14 cellular contexts compared by ENCODE assay signal in genomic region chr11:20669833-20670684, GRCh38. TPM values are rescaled to one million over a fixed set of nuclear protein-coding genes. Genes with fewer than 3 reads are reported as not detected.
DNase-seq lines count a peak whose midpoint lies in the region; FAIRE-seq and TF ChIP-seq lines count a peak whose summit lies in the region.
"Had no signal": no experiment of that assay in that cellular context is flagged by ENCODE, and none has a peak within 500 bp of the region (broad histone marks: within the 10 kb centered on the region; RNA-seq: fewer than 3 reads in every experiment).

No MANE protein-coding gene starts in this region.

- no peaks in the 10 kb centered on the region for H3K79me2 ChIP-seq in trophoblast cell (ENCODE audit: control insufficient read depth, insufficient read depth, low read length, poor library complexity)

- H3K27ac Mint-ChIP-seq in glutamatergic neuron (ENCODE audit: unreplicated experiment): no peak overlapping the region

- H4K91ac ChIP-seq in trophoblast cell (ENCODE audit: low read depth, low read length): no peak overlapping the region

- peaks cover 1% of the 10 kb centered on the region for H3K9me3 Mint-ChIP-seq in glutamatergic neuron (ENCODE audit: unreplicated experiment)

- H3K27me3 Mint-ChIP-seq in glutamatergic neuron (ENCODE audit: unreplicated experiment): peaks cover 30% of the 10 kb centered on the region

- no peak overlapping the region for H3K9ac ChIP-seq in trophoblast cell (ENCODE audit: low read length)

- H3K27ac ChIP-seq in trophoblast cell (ENCODE audit: low read depth, low read length) (no peak overlapping the region), substantia nigra (ENCODE audit: low read depth, low read length, poor library complexity, severe bottlenecking) (no peak overlapping the region)
- H3K27ac ChIP-seq: lower lobe of right lung had no signal

- no peak overlapping the region for H2BK5ac ChIP-seq in trophoblast cell (ENCODE audit: low read depth, low read length, poor library complexity)

- no peaks in the 10 kb centered on the region for H3K36me3 ChIP-seq in trophoblast cell (ENCODE audit: control insufficient read depth in 1 of 2, insufficient read depth in 2 of 2, low read length in 2 of 2)
- H3K36me3 ChIP-seq: lower lobe of right lung, MG63 had no signal

- no peak overlapping the region for H3K14ac ChIP-seq in trophoblast cell (ENCODE audit: low read length)

- DNase-seq in GM20000 (ENCODE audit: low spot score) (peak; percentile 39), NCI-H2227 (lab: John Stamatoyannopoulos, UW; ENCODE audit: unreplicated experiment) (peak; percentile 42), glutamatergic neuron (peak; percentile 33), trophoblast cell (no peak), substantia nigra (lab: John Stamatoyannopoulos, UW) (no peak), GM19239 (ENCODE audit: insufficient read length, low spot score) (no peak), NCI-H2107 (lab: John Stamatoyannopoulos, UW) (no peak)
- DNase-seq: DND-41; lower lobe of right lung; MG63; NK-92 treated with Interleukin-12 subunit alpha and Interleukin-12 subunit beta, amount 100 ng/mL, for 24 hours; stimulated activated CD4-positive, alpha-beta T cell treated with anti-CD3 and anti-CD28 coated beads, Interleukin-12 subunit alpha, Interleukin-12 subunit beta, amount 100 ng/mL, for 4 hours had no signal

- no CpG with 5 or more reads among the region's 60 CpGs for WGBS in trophoblast cell (ENCODE audit: extremely low coverage, insufficient coverage, insufficient read length)

- no peak overlapping the region for H4K8ac ChIP-seq in trophoblast cell (ENCODE audit: low read depth, low read length)

- H3K4me1 ChIP-seq in trophoblast cell (ENCODE audit: control insufficient read depth in 1 of 2, insufficient read depth in 2 of 2, low read length in 2 of 2): peaks cover 11% of the 10 kb centered on the region in 2 experiments

- peaks cover 12% of the 10 kb centered on the region for H3K4me1 Mint-ChIP-seq in glutamatergic neuron (ENCODE audit: low read depth, unreplicated experiment)

- no peak overlapping the region for H4K12ac ChIP-seq in trophoblast cell (ENCODE audit: low read depth, low read length)

- no peak overlapping the region for H2AFZ ChIP-seq in trophoblast cell (ENCODE audit: insufficient read depth, low read length, poor library complexity)

- no peaks in the 10 kb centered on the region for H3K79me1 ChIP-seq in trophoblast cell (ENCODE audit: low read length)

- H3K18ac ChIP-seq in trophoblast cell (ENCODE audit: low read length): no peak overlapping the region

- TF ChIP-seq CTCF in GM20000 (IDR thresholded peaks at IDR 0.05; ENCODE audit: extremely low read depth, missing control alignments) (no peak), glutamatergic neuron (IDR thresholded peaks at IDR 0.05; ENCODE audit: partially characterized antibody, unreplicated experiment) (no peak)

- no peak overlapping the region for H3K4ac ChIP-seq in trophoblast cell (ENCODE audit: low read depth, low read length)

- peak overlapping the region; percentile 89 for H3K4me3 Mint-ChIP-seq in glutamatergic neuron (ENCODE audit: unreplicated experiment)

- no peak overlapping the region for H2AK5ac ChIP-seq in trophoblast cell (ENCODE audit: low read length)

- H3K36me3 Mint-ChIP-seq in glutamatergic neuron (ENCODE audit: unreplicated experiment): no peaks in the 10 kb centered on the region

- H2BK120ac ChIP-seq in trophoblast cell (ENCODE audit: insufficient read depth, low read length, poor library complexity): no peak overlapping the region

- H3K9me3 ChIP-seq in trophoblast cell (ENCODE audit: insufficient read depth, low read depth, low read length): no peaks in the 10 kb centered on the region
- H3K9me3 ChIP-seq: lower lobe of right lung, MG63 had no signal

- H2BK12ac ChIP-seq in trophoblast cell (ENCODE audit: low read length): no peak overlapping the region

- no peak overlapping the region for H3K23ac ChIP-seq in trophoblast cell (ENCODE audit: low read length)

- peak overlapping the region; percentile 72 for H3K4me2 ChIP-seq in trophoblast cell (ENCODE audit: low read length)

- FAIRE-seq in GM19239 (lab: Jason Lieb, UNC): no peak

- H3K4me3 ChIP-seq in trophoblast cell (ENCODE audit: low read depth, low read length): peak overlapping the region; percentile 32
- H3K4me3 ChIP-seq: MG63 had no signal

- peaks cover 48% of the 10 kb centered on the region for H3K27me3 ChIP-seq in trophoblast cell (ENCODE audit: insufficient read depth, low read length)

RNA-seq across cellular contexts. Expression of gene NELL1, which starts 0.7 kb away (rescaled TPM):
- total RNA-seq in glutamatergic neuron (ENCODE audit: unreplicated experiment): 0.29 TPM
- not detected in 2 replicates for polyA plus RNA-seq in trophoblast cell (2013)
- total RNA-seq: fibroblast of lung; T-helper 2 cell treated with Interferon-gamma antibody and Interleukin-4, amounts not matched to agents 100 ng/mL and 5 ng/mL, for 36 hours had no signal
- polyA plus RNA-seq: fibroblast of lung had no signal

Comparison
In these comparisons a context has a peak if more than half of its experiments do, and no peak if none do; other contexts are left out.
1. DNase-seq: peak in GM20000 (single experiment), NCI-H2227 (single experiment) and glutamatergic neuron (single experiment); none in trophoblast cell (0 of 2), substantia nigra (0 of 49), GM19239 (single experiment) and NCI-H2107 (single experiment).